ENCODE assay signal across 12 cellular contexts in genomic region chr1:72397786-72398185, GRCh38.
DNase-seq lines count a peak whose midpoint lies in the region; TF ChIP-seq lines count a peak whose summit lies in the region.
"Had no signal": no experiment of that assay in that cellular context is flagged by ENCODE, and none has a peak within 500 bp of the region (broad histone marks: within the 10 kb centered on the region; RNA-seq: fewer than 3 reads in every experiment).

No MANE protein-coding gene starts in this region.

- intact Hi-C loops in esophagus squamous epithelium (cut with DNase I) = no loop called here
- intact Hi-C loops in CD4-positive, alpha-beta memory T cell (cut with micrococcal nuclease) = no loop called here

- H3K27me3 ChIP-seq in esophagus squamous epithelium = no peaks in the 10 kb centered on the region
- H3K27me3 ChIP-seq in CD4-positive, alpha-beta memory T cell (ENCODE audit: insufficient read depth, low read length) = no peaks in the 10 kb centered on the region

- TF ChIP-seq POLR2A in esophagus squamous epithelium (IDR thresholded peaks at IDR 0.05) = no peak

- no peak overlapping the region for H3K27ac Mint-ChIP-seq in CD4-positive, alpha-beta memory T cell

- no peaks in the 10 kb centered on the region for H3K4me1 ChIP-seq in esophagus squamous epithelium
- no peaks in the 10 kb centered on the region for H3K4me1 ChIP-seq in CD4-positive, alpha-beta memory T cell (ENCODE audit: insufficient read depth, low read length)
- H3K4me1 ChIP-seq: A549 had no signal

- no peaks in the 10 kb centered on the region for H3K36me3 ChIP-seq in esophagus squamous epithelium
- H3K36me3 ChIP-seq in CD4-positive, alpha-beta memory T cell (ENCODE audit: insufficient read depth, low read length) = no peaks in the 10 kb centered on the region

- DNase-seq in NCI-H1436 (lab: John Stamatoyannopoulos, UW) = peak; percentile 2
- no peak for DNase-seq in NCI-H1436 treated with DMSO at 0.1 percent for 48 hours (lab: John Stamatoyannopoulos, UW)
- DNase-seq in NCI-H187 treated with DMSO at 0.1 percent for 48 hours (lab: John Stamatoyannopoulos, UW) = peak; percentile 25
- DNase-seq in cardiac fibroblast (ENCODE audit: low read depth in 2 of 2) = peak; percentile 82 to 83
- peak; percentile 68 for DNase-seq in skeletal muscle cell (ENCODE audit: low read depth)
- DNase-seq in esophagus squamous epithelium (lab: John Stamatoyannopoulos, UW) = no peak
- no peak for DNase-seq in CD4-positive, alpha-beta memory T cell
- DNase-seq in globus pallidus (ENCODE audit: low spot score) = no peak
- DNase-seq: NCI-H1694; stimulated activated CD8-positive, alpha-beta memory T cell treated with anti-CD3 and anti-CD28 coated beads, Interleukin-4, amount 100 ng/mL, for 48 hours; T-helper 1 cell had no signal

- H3K36me3 Mint-ChIP-seq in CD4-positive, alpha-beta memory T cell = no peaks in the 10 kb centered on the region

- TF ChIP-seq CTCF in cardiac fibroblast (IDR thresholded peaks at IDR 0.05; ENCODE audit: low read depth, low read length) (no peak), esophagus squamous epithelium (IDR thresholded peaks at IDR 0.05) (no peak)

- no peaks in the 10 kb centered on the region for H3K4me1 Mint-ChIP-seq in CD4-positive, alpha-beta memory T cell

- no peak overlapping the region for H3K4me3 ChIP-seq in cardiac fibroblast (replicated peaks in 1 of 2; ENCODE audit: low read depth in 2 of 2, low read length in 2 of 2)
- H3K4me3 ChIP-seq in skeletal muscle cell (ENCODE audit: low read depth, low read length) = no peak overlapping the region
- no peak overlapping the region for H3K4me3 ChIP-seq in esophagus squamous epithelium
- no peak overlapping the region for H3K4me3 ChIP-seq in CD4-positive, alpha-beta memory T cell (ENCODE audit: low read length in 2 of 2)
- H3K4me3 ChIP-seq: A549 had no signal

- no peak overlapping the region for H3K4me3 Mint-ChIP-seq in CD4-positive, alpha-beta memory T cell

- CTCF ChIA-PET in CD4-positive, alpha-beta memory T cell (lab: Charles Lee; ENCODE audit: partially characterized antibody) = no interaction called here

- H3K27ac ChIP-seq in esophagus squamous epithelium = no peak overlapping the region
- H3K27ac ChIP-seq in CD4-positive, alpha-beta memory T cell (ENCODE audit: low read depth, low read length) = no peak overlapping the region
- H3K27ac ChIP-seq: A549 had no signal

- POLR2A ChIA-PET in CD4-positive, alpha-beta memory T cell (lab: Charles Lee; ENCODE audit: partially characterized antibody) = no interaction called here

- H3K9me3 ChIP-seq in esophagus squamous epithelium = no peaks in the 10 kb centered on the region
- H3K9me3 ChIP-seq in CD4-positive, alpha-beta memory T cell (ENCODE audit: control insufficient read depth in 1 of 2, low read length in 2 of 2) = no peaks in the 10 kb centered on the region
- H3K9me3 ChIP-seq: A549 had no signal

- peaks cover 0 to 9% (median 3%) of the 10 kb centered on the region in 8 donors for H3K9me3 Mint-ChIP-seq in CD4-positive, alpha-beta memory T cell

- no peaks in the 10 kb centered on the region for H3K27me3 Mint-ChIP-seq in CD4-positive, alpha-beta memory T cell

Comparison
In these comparisons a context has a peak if more than half of its experiments do, and no peak if none do; other contexts are left out.
1. DNase-seq: peak in NCI-H1436 (single experiment), NCI-H187 treated with DMSO at 0.1 percent for 48 hours (single experiment), cardiac fibroblast (2 of 2) and skeletal muscle cell (single experiment); none in NCI-H1436 treated with DMSO at 0.1 percent for 48 hours (single experiment), esophagus squamous epithelium (single experiment), CD4-positive, alpha-beta memory T cell (0 of 5) and globus pallidus (single experiment).